21 cellular contexts compared by ENCODE assay signal in the genomic region with DNA sequence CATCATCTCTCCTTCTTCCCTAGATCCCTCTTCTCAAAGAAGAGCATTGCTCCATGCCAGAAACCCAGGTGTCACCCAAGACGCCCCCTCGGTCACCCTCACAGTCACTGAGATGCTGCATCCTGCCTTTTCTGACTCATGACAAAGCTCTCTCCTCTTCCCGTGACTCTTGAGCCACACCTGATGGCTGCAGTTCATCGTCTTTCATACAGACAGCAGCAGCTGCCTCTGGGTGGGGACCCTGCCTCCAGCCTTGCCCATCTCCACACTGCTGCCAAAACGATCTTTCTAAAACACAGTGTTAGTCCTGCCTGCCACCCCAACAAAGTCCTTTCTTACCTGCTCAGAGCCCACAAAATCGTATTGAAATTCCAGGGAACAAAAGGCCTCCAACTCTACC.
"Had no signal": no experiment of that assay in that cellular context is flagged by ENCODE, and none has a peak within 500 bp of the region (broad histone marks: within the 10 kb centered on the region; RNA-seq: fewer than 3 reads in every experiment).

No MANE protein-coding gene starts in this region.

- H3K36me3 ChIP-seq: esophagus squamous epithelium, neutrophil, ovary, right lobe of liver had no signal

- H3K27ac Mint-ChIP-seq: dendritic cell treated with granulocyte-macrophage colony-stimulating factor and Interleukin-4, amounts not matched to agents 40 ng/mL and 50 ng/mL, for 4 days; effector memory CD8-positive, alpha-beta T cell; nephron; progenitor cell of endocrine pancreas had no signal

- H3K36me3 Mint-ChIP-seq: naive B cell had no signal

- H3K9me3 Mint-ChIP-seq: dendritic cell treated with granulocyte-macrophage colony-stimulating factor and Interleukin-4, amounts not matched to agents 40 ng/mL and 50 ng/mL, for 4 days; effector memory CD8-positive, alpha-beta T cell; naive B cell; nephron had no signal

- H3K27me3 ChIP-seq: ovary, right lobe of liver had no signal

- H3K4me3 Mint-ChIP-seq: dendritic cell treated with granulocyte-macrophage colony-stimulating factor and Interleukin-4, amounts not matched to agents 40 ng/mL and 50 ng/mL, for 4 days; effector memory CD8-positive, alpha-beta T cell; naive B cell; nephron had no signal

- H3K9me3 ChIP-seq: esophagus squamous epithelium, neutrophil, ovary, right lobe of liver had no signal

- H3K4me3 ChIP-seq: esophagus squamous epithelium, hepatocyte, lung, ovary, right lobe of liver had no signal

- DNase-seq: effector memory CD8-positive, alpha-beta T cell; esophagus squamous epithelium; foreskin fibroblast; head of caudate nucleus; kidney; left colon; left ventricle myocardium superior; mesenchymal stem cell; midbrain; naive B cell; ovary; right lobe of liver; stimulated activated CD4-positive, alpha-beta T cell treated with anti-CD3 and anti-CD28 coated beads, Interleukin-12 subunit alpha, Interleukin-12 subunit beta, amount 100 ng/mL, for 4 hours; stimulated activated naive CD4-positive, alpha-beta T cell; trophoblast cell had no signal

- H3K27ac ChIP-seq: esophagus squamous epithelium, hepatocyte, neutrophil, ovary, right lobe of liver had no signal
